ENCODE assay signal across 10 cellular contexts in genomic region chr6:158439255-158439654, GRCh38.
DNase-seq lines count a peak whose midpoint lies in the region; ATAC-seq and TF ChIP-seq lines count a peak whose summit lies in the region.
"Had no signal": no experiment of that assay in that cellular context is flagged by ENCODE, and none has a peak within 500 bp of the region (broad histone marks: within the 10 kb centered on the region; RNA-seq: fewer than 3 reads in every experiment).

No MANE protein-coding gene starts in this region.

- intact Hi-C loops in IMR-90 (cut with micrococcal nuclease), result no loop called here
- intact Hi-C loops in left ventricle myocardium inferior (cut with micrococcal nuclease), result no loop called here

- H3K36me3 ChIP-seq in IMR-90 (ENCODE audit: control insufficient read depth, insufficient read depth, low read length), result peaks cover 8% of the 10 kb centered on the region
- H3K36me3 ChIP-seq in left ventricle myocardium inferior, result no peaks in the 10 kb centered on the region

- H3K27ac ChIP-seq in IMR-90 (ENCODE audit: insufficient read depth, low read length) (no peak overlapping the region), left ventricle myocardium inferior (replicated peaks) (no peak overlapping the region)
- H3K27ac ChIP-seq: epithelial cell of prostate had no signal

- no peak overlapping the region for H3K4ac ChIP-seq in IMR-90 (ENCODE audit: low read depth, low read length)

- BruUV-seq in IMR-90 (replicated peaks; lab: Mats Ljungman, UMichigan), result no TSS peak

- no peaks in the 10 kb centered on the region for H4K20me1 ChIP-seq in IMR-90 (ENCODE audit: insufficient read depth, low read length)

- no peak overlapping the region for H3K14ac ChIP-seq in IMR-90 (replicated peaks; ENCODE audit: low read depth, low read length)

- H2BK5ac ChIP-seq in IMR-90 (ENCODE audit: low read depth, low read length, poor library complexity, severe bottlenecking), result no peak overlapping the region

- H3K27ac Mint-ChIP-seq in naive B cell, result peak overlapping the region in 2 of 6 donors; percentile 33 to 65

- H2BK20ac ChIP-seq in IMR-90 (ENCODE audit: low read depth, low read length), result no peak overlapping the region

- H3K18ac ChIP-seq in IMR-90 (ENCODE audit: low read depth, low read length), result no peak overlapping the region

- H2AFZ ChIP-seq in IMR-90 (replicated peaks; ENCODE audit: low read length, poor library complexity), result peak overlapping the region; percentile 14

- no peak for TF ChIP-seq POLR2A in IMR-90 (IDR thresholded peaks at IDR 0.05; ENCODE audit: low read depth, low read length)

- TF ChIP-seq RAD21 in IMR-90 (IDR thresholded peaks at IDR 0.05; ENCODE audit: low read length), result no peak

- DNase-seq in GM19238 (ENCODE audit: insufficient read length, low spot score) (peak; percentile 63), IMR-90 (no peak), naive B cell (peak; percentile 42), left ventricle myocardium inferior (no peak), DMS 273 treated with DMSO at 0.1 percent for 48 hours (lab: John Stamatoyannopoulos, UW) (no peak), SHP77 treated with DMSO at 0.1 percent for 48 hours (lab: John Stamatoyannopoulos, UW) (no peak)
- DNase-seq in activated effector memory CD4-positive, alpha-beta T cell treated with Interleukin-2 at 50 U/mL for 16 hours, result no peak

- no peak for TF ChIP-seq CTCF in IMR-90 (conservative IDR thresholded peaks at IDR 0.05; ENCODE audit: low read depth, low read length)
- TF ChIP-seq CTCF in left ventricle myocardium inferior (IDR thresholded peaks at IDR 0.05; ENCODE audit: borderline replicate concordance), result no peak

- peaks cover 9% of the 10 kb centered on the region for H3K9me1 ChIP-seq in IMR-90 (ENCODE audit: insufficient read depth, low read length)

- no peak overlapping the region for H4K8ac ChIP-seq in IMR-90 (ENCODE audit: low read depth in 2 of 2, low read length in 2 of 2)

- H3K36me3 Mint-ChIP-seq in naive B cell, result peaks cover 7 to 8% of the 10 kb centered on the region in 2 donors

- POLR2A ChIA-PET in IMR-90 (lab: Charles Lee; ENCODE audit: unreplicated experiment), result no interaction called here

- no peak overlapping the region for H3K56ac ChIP-seq in IMR-90 (ENCODE audit: extremely low read depth, insufficient read depth, low read length)

- no peak overlapping the region for H2BK120ac ChIP-seq in IMR-90 (ENCODE audit: low read depth, low read length)

- dilution Hi-C loops in IMR-90 (cut with HindIII; ENCODE audit: low sequenced_read_pairs, unreplicated experiment), result no loop called here

- H3K9me3 Mint-ChIP-seq in naive B cell, result peaks cover 0 to 2% (median 0%) of the 10 kb centered on the region in 7 donors

- no peaks in the 10 kb centered on the region for H3K79me1 ChIP-seq in IMR-90 (ENCODE audit: low read depth in 1 of 2, low read length in 2 of 2)

- H3K4me2 ChIP-seq in IMR-90 (ENCODE audit: low read depth, low read length), result no peak overlapping the region

- H3K23ac ChIP-seq in IMR-90 (ENCODE audit: low read depth, low read length), result no peak overlapping the region

- ATAC-seq in HG02759 (IDR thresholded peaks at IDR 0.05; ENCODE audit: unreplicated experiment) (peak; percentile 91), IMR-90 (ENCODE audit: low read depth) (no peak), naive B cell (ENCODE audit: low read depth in 2 of 2) (peak; percentile 99)

- H3K4me3 ChIP-seq in IMR-90 (ENCODE audit: insufficient read depth, low read depth, low read length) (no peak overlapping the region), left ventricle myocardium inferior (no peak overlapping the region)
- H3K4me3 ChIP-seq: lung had no signal

- CTCF ChIA-PET in IMR-90 (lab: Yijun Ruan, JAX), result no interaction called here

- H4K5ac ChIP-seq in IMR-90 (ENCODE audit: low read depth, low read length), result no peak overlapping the region

- H3K4me1 ChIP-seq in IMR-90 (ENCODE audit: control insufficient read depth, insufficient read depth, low read length) (no peaks in the 10 kb centered on the region; the same call in 1 of the 2 replicates), left ventricle myocardium inferior (peaks cover 15% of the 10 kb centered on the region)

- in situ Hi-C loops in IMR-90 (cut with MboI; ENCODE audit: low sequenced_read_pairs), result no loop called here

- no peak overlapping the region for H4K91ac ChIP-seq in IMR-90 (ENCODE audit: insufficient read depth, low read depth, low read length)

- H2AK5ac ChIP-seq in IMR-90 (ENCODE audit: low read depth, low read length), result no peak overlapping the region

- no peaks in the 10 kb centered on the region for H3K27me3 ChIP-seq in IMR-90 (ENCODE audit: control insufficient read depth, insufficient read depth, low read length)
- H3K27me3 ChIP-seq in left ventricle myocardium inferior (ENCODE audit: low read depth), result no peaks in the 10 kb centered on the region

- H3K9me3 ChIP-seq in IMR-90 (ENCODE audit: control insufficient read depth, insufficient read depth, low read length) (no peaks in the 10 kb centered on the region), left ventricle myocardium inferior (replicated peaks) (no peaks in the 10 kb centered on the region)

- no peak overlapping the region for H3K9ac ChIP-seq in IMR-90 (ENCODE audit: low read depth, low read length)

- peaks cover 4 to 13% (median 6%) of the 10 kb centered on the region in 3 donors for H3K4me1 Mint-ChIP-seq in naive B cell

- no peaks in the 10 kb centered on the region for H3K27me3 Mint-ChIP-seq in naive B cell

- no peak overlapping the region for H2BK15ac ChIP-seq in IMR-90 (ENCODE audit: low read depth, low read length)

- peak overlapping the region; percentile 53 for H2AK9ac ChIP-seq in IMR-90 (replicated peaks; ENCODE audit: low read depth, low read length, poor library complexity)

- peak overlapping the region in 3 of 8 donors; percentile 25 to 35 (median 33) for H3K4me3 Mint-ChIP-seq in naive B cell

TF ChIP-seq in IMR-90, 13 proteins besides CTCF, POLR2A, EP300 and RAD21:
- no peak for TF ChIP-seq CHD1 (IDR thresholded peaks at IDR 0.05; ENCODE audit: low read depth, low read length)
- TF ChIP-seq MXI1 (IDR thresholded peaks at IDR 0.05; ENCODE audit: borderline replicate concordance, low read depth, low read length), result no peak
- TF ChIP-seq RCOR1 (IDR thresholded peaks at IDR 0.05; ENCODE audit: insufficient replicate concordance, low read length), result no peak
- TF ChIP-seq CEBPB (IDR thresholded peaks at IDR 0.05; ENCODE audit: low read depth, low read length), result no peak
- no peak for TF ChIP-seq RFX5 (IDR thresholded peaks at IDR 0.05; ENCODE audit: low read depth, low read length)
- no peak for TF ChIP-seq BHLHE40 (IDR thresholded peaks at IDR 0.05; ENCODE audit: low read depth, low read length)
- TF ChIP-seq MAFK (IDR thresholded peaks at IDR 0.05; ENCODE audit: low read depth, low read length), result no peak
- no peak for TF ChIP-seq MAZ (IDR thresholded peaks at IDR 0.05; ENCODE audit: borderline replicate concordance, low read depth, low read length)
- no peak for TF ChIP-seq FOS (IDR thresholded peaks at IDR 0.05; ENCODE audit: low read depth, low read length)

Comparison
In these comparisons a context has a peak if more than half of its experiments do, and no peak if none do; other contexts are left out.
1. DNase-seq: peak in GM19238 (single experiment) and naive B cell (single experiment); none in IMR-90 (single experiment), left ventricle myocardium inferior (single experiment), activated effector memory CD4-positive, alpha-beta T cell treated with Interleukin-2 at 50 U/mL for 16 hours (single experiment), DMS 273 treated with DMSO at 0.1 percent for 48 hours (single experiment) and SHP77 treated with DMSO at 0.1 percent for 48 hours (single experiment).